In the genomic region with DNA sequence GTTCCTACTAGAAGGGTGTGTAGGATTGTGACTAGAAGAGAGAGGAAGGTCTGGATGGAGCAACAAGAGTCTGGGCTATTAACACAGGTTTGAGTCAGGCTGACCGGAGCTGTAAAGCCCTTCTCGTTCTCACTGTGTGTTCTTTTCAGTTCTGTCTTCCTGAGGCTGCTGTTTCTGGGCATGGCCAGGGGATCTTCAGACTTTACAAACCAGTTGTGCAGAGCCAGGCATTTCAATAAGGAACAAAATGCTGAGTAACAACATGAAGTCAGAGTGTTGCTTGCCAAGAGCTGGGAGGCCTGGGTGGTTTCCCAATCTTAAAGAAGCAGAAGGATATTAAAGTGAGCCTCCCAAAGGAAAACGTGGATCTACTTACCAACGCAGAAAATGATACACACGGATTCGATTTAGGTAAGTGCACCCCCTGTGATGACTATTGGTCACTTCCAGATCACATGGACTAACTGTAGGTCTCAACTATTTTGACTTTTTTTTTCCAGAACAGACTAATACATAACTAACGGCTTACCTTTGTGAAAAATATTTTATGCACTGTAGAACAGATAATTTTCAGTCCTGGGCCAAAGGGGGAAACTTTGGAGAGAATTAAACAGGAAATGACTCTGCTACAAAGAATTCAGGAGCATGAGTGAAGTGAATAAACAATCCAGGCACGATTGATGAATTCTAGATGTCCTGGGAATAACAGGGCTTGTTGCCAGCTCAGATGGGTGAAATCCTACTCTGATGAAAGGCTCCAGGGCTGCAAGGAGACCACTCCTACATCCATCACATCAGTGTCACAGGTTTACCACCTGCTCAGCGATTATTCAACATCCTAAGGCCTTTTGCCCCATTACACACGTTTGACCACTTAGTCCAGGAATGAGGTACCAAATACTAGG, we compare ENCODE assay signal across 1 cellular context.
TF ChIP-seq lines count a peak whose summit lies in the region.

No MANE protein-coding gene starts in this region.

TF ChIP-seq in GM23338, 12 proteins besides CTCF, POLR2A, EP300 and RAD21 (continued from another document):
- TF ChIP-seq ZNF462 (CRISPR knock-in tag; IDR thresholded peaks at IDR 0.05) (no peak), CREB1 (CRISPR knock-in tag; IDR thresholded peaks at IDR 0.05; ENCODE audit: low read depth) (no peak)
TF ChIP-seq in GM23338: peak in this region for 0.
